Comparison of ENCODE assay signal across 8 cellular contexts in the genomic region with DNA sequence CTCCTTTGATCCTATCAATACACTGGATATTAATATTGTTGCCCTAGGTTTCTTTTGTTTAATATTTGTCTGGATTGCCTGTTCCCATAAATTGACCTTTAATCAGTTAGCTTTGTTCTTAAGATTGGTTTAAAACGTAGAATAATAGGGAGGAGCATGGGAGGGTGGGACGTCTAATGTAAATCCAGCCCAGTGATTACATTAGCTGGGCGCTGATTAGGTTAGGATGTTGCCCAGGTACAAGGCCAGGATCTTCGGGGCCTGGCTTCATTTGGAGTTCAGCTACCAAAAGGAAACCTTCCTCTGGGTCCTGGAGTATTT. TPM values are rescaled to one million over a fixed set of nuclear protein-coding genes. Genes with fewer than 3 reads are reported as not detected.
DNase-seq lines count a peak whose midpoint lies in the region; ATAC-seq lines count a peak whose summit lies in the region.

A gene with protein sequence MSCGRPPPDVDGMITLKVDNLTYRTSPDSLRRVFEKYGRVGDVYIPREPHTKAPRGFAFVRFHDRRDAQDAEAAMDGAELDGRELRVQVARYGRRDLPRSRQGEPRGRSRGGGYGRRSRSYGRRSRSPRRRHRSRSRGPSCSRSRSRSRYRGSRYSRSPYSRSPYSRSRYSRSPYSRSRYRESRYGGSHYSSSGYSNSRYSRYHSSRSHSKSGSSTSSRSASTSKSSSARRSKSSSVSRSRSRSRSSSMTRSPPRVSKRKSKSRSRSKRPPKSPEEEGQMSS (plus strand): TSS at position 199 of the 321 bp plus-strand sequence. CDS start 308 bp downstream, outside the sequence.

- H3K36me3 ChIP-seq in mesendoderm (ENCODE audit: control insufficient read depth, insufficient read depth, low read length): no peaks in the 10 kb centered on the region

- H3K4me1 ChIP-seq in mesendoderm (ENCODE audit: control insufficient read depth, low read depth, low read length): no peaks in the 10 kb centered on the region

- H3K4me3 ChIP-seq in mesendoderm (ENCODE audit: low read length): peak within 1 kb of the TSS; percentile 37

- no peak within 1 kb of the TSS for H2BK5ac ChIP-seq in mesendoderm (ENCODE audit: low read length)

- H3K4ac ChIP-seq in mesendoderm (ENCODE audit: low read depth, low read length): peak within 1 kb of the TSS; percentile 64

- peak; percentile 45 for ATAC-seq in HG02763 (IDR thresholded peaks at IDR 0.05; ENCODE audit: unreplicated experiment)

- peak within 1 kb of the TSS; percentile 97 for H3K27ac ChIP-seq in cingulate gyrus (ENCODE audit: low read depth, low read length)
- peak within 1 kb of the TSS; percentile 79 for H3K27ac ChIP-seq in mesendoderm (ENCODE audit: low read depth, low read length)

- no peak within 1 kb of the TSS for H4K8ac ChIP-seq in mesendoderm (ENCODE audit: low read depth, low read length)

- no peak within 1 kb of the TSS for H2BK120ac ChIP-seq in mesendoderm (ENCODE audit: low read depth, low read length)

- no peaks in the 10 kb centered on the region for H3K27me3 ChIP-seq in mesendoderm (ENCODE audit: insufficient read depth, low read length, poor library complexity)

- no peak within 1 kb of the TSS for H3K23ac ChIP-seq in mesendoderm (ENCODE audit: low read length)

- no peak within 1 kb of the TSS for H4K5ac ChIP-seq in mesendoderm (ENCODE audit: low read length)

- H3K79me2 ChIP-seq in mesendoderm (ENCODE audit: control insufficient read depth, insufficient read depth, low read length): no peaks in the 10 kb centered on the region

- H3K79me1 ChIP-seq in mesendoderm (ENCODE audit: low read length): no peaks in the 10 kb centered on the region

- H3K9ac ChIP-seq in mesendoderm (ENCODE audit: low read length): peak within 1 kb of the TSS; percentile 67

- H3K56ac ChIP-seq in mesendoderm (ENCODE audit: low read length): peak within 1 kb of the TSS; percentile 88

- H3K18ac ChIP-seq in mesendoderm (ENCODE audit: low read length): peak within 1 kb of the TSS; percentile 81

- no CpG with 5 or more reads among the region's 4 CpGs for WGBS in mesendoderm (ENCODE audit: extremely low coverage, insufficient coverage, low lambda C conversion rate)

- H3K4me2 ChIP-seq in mesendoderm (ENCODE audit: low read length): peak within 1 kb of the TSS; percentile 74

- DNase-seq in NCI-H2107 treated with DMSO at 0.1 percent for 48 hours (lab: John Stamatoyannopoulos, UW; ENCODE audit: unreplicated experiment) (peak; percentile 61), NCI-H2107 (lab: John Stamatoyannopoulos, UW) (no peak), NCI-H748 treated with DMSO at 0.1 percent for 48 hours (lab: John Stamatoyannopoulos, UW) (peak; percentile 28), mesendoderm (no peak), ureter (ENCODE audit: low spot score) (no peak), NCI-H1092 (lab: John Stamatoyannopoulos, UW) (no peak)

- no peak within 1 kb of the TSS for H2BK15ac ChIP-seq in mesendoderm (replicated peaks; ENCODE audit: low read depth)

- no peak within 1 kb of the TSS for H2AK5ac ChIP-seq in mesendoderm (ENCODE audit: low read length)

RNA-seq across cellular contexts. Expression of the gene that starts here (rescaled TPM):
- 8.8 TPM for polyA plus RNA-seq in mesendoderm (2013, experiment 1 of 2)
- polyA plus RNA-seq in mesendoderm (2013, experiment 2 of 2): 10.0 TPM
- 58.0 TPM for total RNA-seq in ureter

Comparison
In these comparisons a context has a peak if more than half of its experiments do, and no peak if none do; other contexts are left out.
1. DNase-seq: peak in NCI-H2107 treated with DMSO at 0.1 percent for 48 hours (single experiment) and NCI-H748 treated with DMSO at 0.1 percent for 48 hours (single experiment); none in NCI-H2107 (single experiment), mesendoderm (single experiment), ureter (single experiment) and NCI-H1092 (single experiment).